Comparison of ENCODE assay signal across 8 cellular contexts in the genomic region with DNA sequence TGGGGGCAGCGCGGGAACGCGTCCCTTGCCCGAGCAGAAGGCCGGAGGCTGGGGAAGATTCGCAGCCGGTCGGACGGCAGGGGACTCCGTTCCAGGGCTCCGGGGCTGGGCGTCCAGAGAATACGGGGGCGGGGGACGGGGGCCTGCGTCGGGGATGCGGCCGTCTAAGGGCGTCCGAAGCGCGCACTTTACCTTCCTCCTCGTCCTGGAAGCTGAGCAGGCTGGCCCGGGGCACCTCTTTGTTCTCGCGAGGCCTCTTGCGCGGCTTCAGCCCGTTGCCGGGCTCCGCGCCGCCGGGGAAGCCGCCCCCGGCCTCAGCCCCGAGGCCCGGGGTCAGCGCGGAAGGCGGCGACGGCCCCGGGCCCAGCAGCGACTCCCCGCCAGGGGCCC. TPM values are rescaled to one million over a fixed set of nuclear protein-coding genes. Genes with fewer than 3 reads are reported as not detected.
DNase-seq lines count a peak whose midpoint lies in the region; ATAC-seq and TF ChIP-seq lines count a peak whose summit lies in the region.

No MANE protein-coding gene starts in this region.

- H3K4me3 ChIP-seq in AG04449 (ENCODE audit: low read depth, low read length) (peak overlapping the region; percentile 86), neural cell (ENCODE audit: low read length) (peak overlapping the region; percentile 92), vagina (peak overlapping the region; percentile 74 to 77)

- intact Hi-C loops in vagina (cut with DNase I): no loop called here

- DNase-seq in AG04449 (ENCODE audit: low read depth, low spot score): no peak
- DNase-seq in GM13977 (ENCODE audit: low spot score): peak; percentile 71
- peak; percentile 39 to 77 for DNase-seq in NCI-H526 (lab: John Stamatoyannopoulos, UW)
- DNase-seq in activated T-cell treated with anti-CD3 and anti-CD28 coated beads, Interleukin-2, amount 50 U/mL, for 24 hours: no peak
- DNase-seq in fibroblast of peridontal ligament (ENCODE audit: extremely low read depth): peak; percentile 49
- DNase-seq in vagina (ENCODE audit: extremely low spot score in 2 of 2): no peak

- H3K27me3 ChIP-seq in neural cell (ENCODE audit: insufficient read depth, low read depth, low read length): no peaks in the 10 kb centered on the region
- H3K27me3 ChIP-seq in vagina: no peaks in the 10 kb centered on the region

- peak overlapping the region; percentile 58 for H3K4me2 ChIP-seq in neural cell (ENCODE audit: low read length)

- peaks cover 49% of the 10 kb centered on the region for H3K79me2 ChIP-seq in neural cell (replicated peaks; ENCODE audit: insufficient read depth, low read length)

- no peaks in the 10 kb centered on the region for H3K27me3 Mint-ChIP-seq in activated T-cell treated with anti-CD3 and anti-CD28 coated beads, Interleukin-2, amount 50 U/mL, for 24 hours

- H3K4me3 Mint-ChIP-seq in activated T-cell treated with anti-CD3 and anti-CD28 coated beads, Interleukin-2, amount 50 U/mL, for 24 hours: peak overlapping the region; percentile 99

- TF ChIP-seq EP300 in neural cell (conservative IDR thresholded peaks at IDR 0.05; ENCODE audit: poor library complexity, severe bottlenecking): no peak

- ATAC-seq in HG02852 (IDR thresholded peaks at IDR 0.05; ENCODE audit: unreplicated experiment): peak; percentile 46

- peaks cover 59% of the 10 kb centered on the region for H3K4me1 Mint-ChIP-seq in activated T-cell treated with anti-CD3 and anti-CD28 coated beads, Interleukin-2, amount 50 U/mL, for 24 hours (ENCODE audit: low read depth)

- peak overlapping the region; percentile 27 for H2AFZ ChIP-seq in neural cell (ENCODE audit: low read depth, low read length)

- peaks cover 3% of the 10 kb centered on the region for H3K9me3 Mint-ChIP-seq in activated T-cell treated with anti-CD3 and anti-CD28 coated beads, Interleukin-2, amount 50 U/mL, for 24 hours

- H3K4me1 ChIP-seq in vagina: peaks cover 46% of the 10 kb centered on the region

- no peaks in the 10 kb centered on the region for H3K9me2 ChIP-seq in neural cell (ENCODE audit: insufficient read depth, low read length)

- CTCF ChIA-PET in AG04449 (lab: Yijun Ruan, JAX): interaction anchor here (0.5 to 3.5 kb wide), 21 partner anchors 9 to 426 kb away, joined by 3 to 26 read pairs (median 5); no protein-coding TSS in a partner anchor

- H3K36me3 Mint-ChIP-seq in activated T-cell treated with anti-CD3 and anti-CD28 coated beads, Interleukin-2, amount 50 U/mL, for 24 hours (ENCODE audit: low read depth): peaks cover 58% of the 10 kb centered on the region

- no peaks in the 10 kb centered on the region for H3F3A ChIP-seq in neural cell (ENCODE audit: insufficient read depth, low read length, poor library complexity, severe bottlenecking)

- no peak for TF ChIP-seq POLR2A in vagina (IDR thresholded peaks at IDR 0.05)

- POLR2A ChIA-PET in AG04449 (lab: Yijun Ruan, JAX): interaction anchor here (0.6 to 1.6 kb wide), 8 partner anchors 14 to 865 kb away, joined by 3 to 15 read pairs (median 4); a partner anchor contains a TSS

- no peaks in the 10 kb centered on the region for H3K9me3 ChIP-seq in neural cell (ENCODE audit: low read length)
- H3K9me3 ChIP-seq in vagina: no peaks in the 10 kb centered on the region

- no peak for TF ChIP-seq CTCF in AG04449 (IDR thresholded peaks at IDR 0.05; ENCODE audit: insufficient read depth, low read length, missing control alignments)
- TF ChIP-seq CTCF in GM13977 (IDR thresholded peaks at IDR 0.05; ENCODE audit: extremely low read depth, insufficient read depth, missing control alignments): no peak
- no peak for TF ChIP-seq CTCF in neural cell (IDR thresholded peaks at IDR 0.05; ENCODE audit: poor library complexity, severe bottlenecking)
- TF ChIP-seq CTCF in vagina (IDR thresholded peaks at IDR 0.05): no peak

- no peak for TF ChIP-seq RAD21 in neural cell (conservative IDR thresholded peaks at IDR 0.05)

- H3K27ac ChIP-seq in neural cell (ENCODE audit: low read length) (peak overlapping the region; percentile 84), vagina (peak overlapping the region; percentile 86)

- H3K9ac ChIP-seq in neural cell (ENCODE audit: low read length): peak overlapping the region; percentile 90

- H3K36me3 ChIP-seq in neural cell (ENCODE audit: insufficient read depth, low read length) (no peaks in the 10 kb centered on the region), vagina (peaks cover 0 to 4% of the 10 kb centered on the region in 2 donors)

- H4K20me1 ChIP-seq in neural cell (ENCODE audit: insufficient read depth): no peaks in the 10 kb centered on the region

- H3K27ac Mint-ChIP-seq in activated T-cell treated with anti-CD3 and anti-CD28 coated beads, Interleukin-2, amount 50 U/mL, for 24 hours: peak overlapping the region; percentile 96

- in situ Hi-C loops in GM13977 (cut with MboI; ENCODE audit: low pct_unique_long_range_greater_than_20kb, low sequenced_read_pairs, unreplicated experiment): no loop called here

TF ChIP-seq in neural cell, 6 proteins besides CTCF, POLR2A, EP300 and RAD21:
- TF ChIP-seq EZH2 (IDR thresholded peaks at IDR 0.05; ENCODE audit: borderline replicate concordance, insufficient read depth, low read length, poor library complexity, severe bottlenecking) (no peak), TAF1 (IDR thresholded peaks at IDR 0.05; ENCODE audit: low read depth) (no peak), SMC3 (conservative IDR thresholded peaks at IDR 0.05; ENCODE audit: poor library complexity) (no peak), MXI1 (conservative IDR thresholded peaks at IDR 0.05; ENCODE audit: poor library complexity, severe bottlenecking) (no peak), POLR2AphosphoS5 (IDR thresholded peaks at IDR 0.05) (no peak)
- TF ChIP-seq, protein P1, sequence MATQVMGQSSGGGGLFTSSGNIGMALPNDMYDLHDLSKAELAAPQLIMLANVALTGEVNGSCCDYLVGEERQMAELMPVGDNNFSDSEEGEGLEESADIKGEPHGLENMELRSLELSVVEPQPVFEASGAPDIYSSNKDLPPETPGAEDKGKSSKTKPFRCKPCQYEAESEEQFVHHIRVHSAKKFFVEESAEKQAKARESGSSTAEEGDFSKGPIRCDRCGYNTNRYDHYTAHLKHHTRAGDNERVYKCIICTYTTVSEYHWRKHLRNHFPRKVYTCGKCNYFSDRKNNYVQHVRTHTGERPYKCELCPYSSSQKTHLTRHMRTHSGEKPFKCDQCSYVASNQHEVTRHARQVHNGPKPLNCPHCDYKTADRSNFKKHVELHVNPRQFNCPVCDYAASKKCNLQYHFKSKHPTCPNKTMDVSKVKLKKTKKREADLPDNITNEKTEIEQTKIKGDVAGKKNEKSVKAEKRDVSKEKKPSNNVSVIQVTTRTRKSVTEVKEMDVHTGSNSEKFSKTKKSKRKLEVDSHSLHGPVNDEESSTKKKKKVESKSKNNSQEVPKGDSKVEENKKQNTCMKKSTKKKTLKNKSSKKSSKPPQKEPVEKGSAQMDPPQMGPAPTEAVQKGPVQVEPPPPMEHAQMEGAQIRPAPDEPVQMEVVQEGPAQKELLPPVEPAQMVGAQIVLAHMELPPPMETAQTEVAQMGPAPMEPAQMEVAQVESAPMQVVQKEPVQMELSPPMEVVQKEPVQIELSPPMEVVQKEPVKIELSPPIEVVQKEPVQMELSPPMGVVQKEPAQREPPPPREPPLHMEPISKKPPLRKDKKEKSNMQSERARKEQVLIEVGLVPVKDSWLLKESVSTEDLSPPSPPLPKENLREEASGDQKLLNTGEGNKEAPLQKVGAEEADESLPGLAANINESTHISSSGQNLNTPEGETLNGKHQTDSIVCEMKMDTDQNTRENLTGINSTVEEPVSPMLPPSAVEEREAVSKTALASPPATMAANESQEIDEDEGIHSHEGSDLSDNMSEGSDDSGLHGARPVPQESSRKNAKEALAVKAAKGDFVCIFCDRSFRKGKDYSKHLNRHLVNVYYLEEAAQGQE (IDR thresholded peaks at IDR 0.05; ENCODE audit: borderline replicate concordance): no peak
TF ChIP-seq in neural cell: peak in this region for 0.

RNA-seq across cellular contexts. Expression of a gene that starts 0.4 kb away (rescaled TPM):
- 211 and 218 TPM in 2 replicates for polyA plus RNA-seq in neural cell
- 188 and 230 TPM in 2 replicates for polyA minus RNA-seq in neural cell
- total RNA-seq in vagina: 55.0 TPM

RNA-seq across cellular contexts. Expression of a gene that starts 43.3 kb away (rescaled TPM):
- polyA plus RNA-seq in neural cell: 19.0 and 24.1 TPM in 2 replicates
- polyA minus RNA-seq in neural cell: 35.3 and 41.0 TPM in 2 replicates
- 22.8 TPM for total RNA-seq in vagina

Comparison
In these comparisons a context has a peak if more than half of its experiments do, and no peak if none do; other contexts are left out.
1. DNase-seq: peak in GM13977 (single experiment), NCI-H526 (2 of 2) and fibroblast of peridontal ligament (single experiment); none in AG04449 (single experiment), activated T-cell treated with anti-CD3 and anti-CD28 coated beads, Interleukin-2, amount 50 U/mL, for 24 hours (single experiment) and vagina (0 of 2).
2. Peak in every context shown above with its lines, with median percentiles within 50 percentile points of each other: H3K4me3 ChIP-seq.